ENCODE assay signal across 25 cellular contexts in the genomic region with DNA sequence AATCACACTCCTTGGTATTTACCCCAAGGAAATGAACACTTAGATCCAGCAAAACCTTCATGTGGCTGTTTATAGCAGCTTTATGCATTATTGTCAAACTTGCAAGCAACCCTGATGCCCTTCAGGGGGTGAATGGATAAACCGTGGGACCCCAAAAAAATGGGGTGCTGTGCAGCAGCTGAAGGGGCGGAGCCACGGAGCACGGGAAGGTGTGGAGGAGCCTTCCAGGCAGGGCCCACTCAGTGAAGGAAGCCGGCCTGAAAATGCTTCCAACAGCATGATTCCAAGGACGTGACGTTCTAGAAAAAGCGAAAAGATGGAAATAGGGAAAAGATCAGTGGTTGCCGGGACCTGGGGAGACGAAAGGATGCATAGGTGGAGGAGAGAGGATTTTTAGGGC. TPM values are rescaled to one million over a fixed set of nuclear protein-coding genes. Genes with fewer than 3 reads are reported as not detected.
"Had no signal": no experiment of that assay in that cellular context is flagged by ENCODE, and none has a peak within 500 bp of the region (broad histone marks: within the 10 kb centered on the region; RNA-seq: fewer than 3 reads in every experiment).

No MANE protein-coding gene starts in this region.

- ATAC-seq: activated T-cell treated with anti-CD3 and anti-CD28 coated beads, Interleukin-2, amount 50 U/mL, for 4 hours; body of pancreas; K562; Panc1 had no signal

- H3K27ac Mint-ChIP-seq: activated B cell treated with CpG ODN at 0.5 μM for 24 hours; activated CD4-positive, alpha-beta memory T cell treated with anti-CD3 and anti-CD28 coated beads for 36 hours; activated CD4-positive, alpha-beta T cell treated with anti-CD3 and anti-CD28 coated beads, Interleukin-2, amount 10 ng/mL, durations not matched to agents 7 days and 5 days; T-helper 1 cell treated with Interleukin-12 subunit alpha and Interleukin-12 subunit beta and Interleukin-4 antibody, amounts not matched to agents 30 μg/mL and 1 μg/mL, for 36 hours had no signal

- H3K9me3 ChIP-seq: ascending aorta, body of pancreas had no signal

- DNase-seq: activated B cell treated with CpG ODN at 0.5 μM for 24 hours; activated CD4-positive, alpha-beta memory T cell treated with anti-CD3 and anti-CD28 coated beads for 36 hours; activated CD4-positive, alpha-beta T cell treated with anti-CD3 and anti-CD28 coated beads, Interleukin-2, amount 10 ng/mL, durations not matched to agents 7 days and 5 days; activated CD8-positive, alpha-beta memory T cell treated with anti-CD3 and anti-CD28 coated beads for 24 hours; activated effector memory CD4-positive, alpha-beta T cell treated with anti-CD3 and anti-CD28 coated beads, Interleukin-2, amount 50 U/mL, for 16 hours; activated naive CD4-positive, alpha-beta T cell treated with Interleukin-2 at 50 U/mL for 16 hours; activated T-cell treated with anti-CD3 and anti-CD28 coated beads, Interleukin-2, amount 50 U/mL, for 4 hours; body of pancreas; central memory CD4-positive, alpha-beta T cell; Karpas-422; MM.1S; NCI-H1105; NCI-H1436; NCI-H1694 treated with DMSO at 0.1 percent for 48 hours; NCI-H69; NK-92 treated with Interleukin-12 subunit alpha and Interleukin-12 subunit beta, amount 100 ng/mL, for 24 hours; OCI-M1; SHP77 treated with DMSO at 0.1 percent for 48 hours; T-helper 9 cell had no signal

- H3K36me3 Mint-ChIP-seq: activated CD4-positive, alpha-beta memory T cell treated with anti-CD3 and anti-CD28 coated beads for 36 hours had no signal

- H3K4me1 Mint-ChIP-seq: activated B cell treated with CpG ODN at 0.5 μM for 24 hours; activated CD4-positive, alpha-beta T cell treated with anti-CD3 and anti-CD28 coated beads, Interleukin-2, amount 10 ng/mL, durations not matched to agents 7 days and 5 days had no signal

- H3K4me3 Mint-ChIP-seq: activated B cell treated with CpG ODN at 0.5 μM for 24 hours; activated CD4-positive, alpha-beta memory T cell treated with anti-CD3 and anti-CD28 coated beads for 36 hours; activated CD4-positive, alpha-beta T cell treated with anti-CD3 and anti-CD28 coated beads, Interleukin-2, amount 10 ng/mL, durations not matched to agents 7 days and 5 days; activated T-cell treated with anti-CD3 and anti-CD28 coated beads, Interleukin-2, amount 50 U/mL, for 4 hours; T-helper 1 cell treated with Interleukin-12 subunit alpha and Interleukin-12 subunit beta and Interleukin-4 antibody, amounts not matched to agents 30 μg/mL and 1 μg/mL, for 36 hours had no signal

RNA-seq across cellular contexts. Expression of a gene that starts 25.6 kb away (rescaled TPM):
- total RNA-seq: activated B cell treated with CpG ODN at 0.5 μM for 24 hours; activated CD4-positive, alpha-beta memory T cell treated with anti-CD3 and anti-CD28 coated beads for 36 hours; activated CD4-positive, alpha-beta T cell treated with anti-CD3 and anti-CD28 coated beads, Interleukin-2, amount 10 ng/mL, durations not matched to agents 7 days and 5 days; activated T-cell treated with anti-CD3 and anti-CD28 coated beads, Interleukin-2, amount 50 U/mL, for 4 hours; ascending aorta; body of pancreas; bronchial epithelial cell; SK-MEL-5 had no signal
